In genomic region chr14:24678801-24679247, GRCh38 we compare ENCODE assay signal across 1 cellular context.
A peak's percentile ranks its signal among the peaks of the same experiment; 100 is the strongest.
TF ChIP-seq lines count a peak whose summit lies in the region.

No MANE protein-coding gene starts in this region.

TF ChIP-seq in HepG2, 621 proteins besides CTCF, POLR2A, EP300 and RAD21 (continued from another document and continues in another):
- no peak for TF ChIP-seq PBX2 (CRISPR knock-in tag; IDR thresholded peaks at IDR 0.05)
- TF ChIP-seq NR1H2 (CRISPR knock-in tag; IDR thresholded peaks at IDR 0.05; ENCODE audit: borderline replicate concordance, low read depth): no peak
- TF ChIP-seq SALL2 (CRISPR knock-in tag; IDR thresholded peaks at IDR 0.05): no peak
- TF ChIP-seq SRSF4 (IDR thresholded peaks at IDR 0.05; ENCODE audit: low read depth, low read length, poor library complexity, severe bottlenecking): no peak
- no peak for TF ChIP-seq CENPT (CRISPR knock-in tag; IDR thresholded peaks at IDR 0.05; ENCODE audit: low read depth)
- no peak for TF ChIP-seq MTA3 (CRISPR knock-in tag; IDR thresholded peaks at IDR 0.05)
- no peak for TF ChIP-seq REXO4 (CRISPR knock-in tag; IDR thresholded peaks at IDR 0.05; ENCODE audit: borderline replicate concordance)
- no peak for TF ChIP-seq ZC3H13 (CRISPR knock-in tag; IDR thresholded peaks at IDR 0.05)
- TF ChIP-seq MZF1 (CRISPR knock-in tag; IDR thresholded peaks at IDR 0.05; ENCODE audit: borderline replicate concordance): no peak
- no peak for TF ChIP-seq ZNF776 (CRISPR knock-in tag; IDR thresholded peaks at IDR 0.05)
- TF ChIP-seq SRF (IDR thresholded peaks at IDR 0.05; ENCODE audit: low read depth, low read length): peak; percentile 28; the same call in 1 of the 2 replicates
- no peak for TF ChIP-seq ZBTB40 (IDR thresholded peaks at IDR 0.05)
- TF ChIP-seq ZBTB40 (CRISPR knock-in tag; IDR thresholded peaks at IDR 0.05): no peak
- TF ChIP-seq KLF6 (CRISPR knock-in tag; IDR thresholded peaks at IDR 0.05): peak; percentile 63; the same call in 1 of the 2 replicates
- TF ChIP-seq ZNF124 (CRISPR knock-in tag; IDR thresholded peaks at IDR 0.05): peak; percentile 90; the same call in 1 of the 2 replicates
- TF ChIP-seq RXRB (CRISPR knock-in tag; IDR thresholded peaks at IDR 0.05; ENCODE audit: borderline replicate concordance): no peak
- TF ChIP-seq ZNF432 (CRISPR knock-in tag; IDR thresholded peaks at IDR 0.05; ENCODE audit: borderline replicate concordance): no peak
- TF ChIP-seq ZNF3 (CRISPR knock-in tag; IDR thresholded peaks at IDR 0.05): peak; percentile 68; the same call in 1 of the 2 replicates
- TF ChIP-seq POLR2G (IDR thresholded peaks at IDR 0.05; ENCODE audit: low read depth, low read length): no peak
- TF ChIP-seq HCFC1 (IDR thresholded peaks at IDR 0.05; ENCODE audit: low read depth, low read length): no peak
- peak; percentile 25; the same call in 1 of the 2 replicates for TF ChIP-seq HDAC1 (CRISPR knock-in tag; IDR thresholded peaks at IDR 0.05)
- TF ChIP-seq HMG20A (CRISPR knock-in tag; IDR thresholded peaks at IDR 0.05; ENCODE audit: borderline replicate concordance): no peak
- TF ChIP-seq ZNF660 (CRISPR knock-in tag; IDR thresholded peaks at IDR 0.05; ENCODE audit: borderline replicate concordance, low read depth): no peak
- no peak for TF ChIP-seq ZMAT3 (CRISPR knock-in tag; conservative IDR thresholded peaks at IDR 0.05)
- no peak for TF ChIP-seq HOXD1 (CRISPR knock-in tag; IDR thresholded peaks at IDR 0.05)
- TF ChIP-seq, protein P1, sequence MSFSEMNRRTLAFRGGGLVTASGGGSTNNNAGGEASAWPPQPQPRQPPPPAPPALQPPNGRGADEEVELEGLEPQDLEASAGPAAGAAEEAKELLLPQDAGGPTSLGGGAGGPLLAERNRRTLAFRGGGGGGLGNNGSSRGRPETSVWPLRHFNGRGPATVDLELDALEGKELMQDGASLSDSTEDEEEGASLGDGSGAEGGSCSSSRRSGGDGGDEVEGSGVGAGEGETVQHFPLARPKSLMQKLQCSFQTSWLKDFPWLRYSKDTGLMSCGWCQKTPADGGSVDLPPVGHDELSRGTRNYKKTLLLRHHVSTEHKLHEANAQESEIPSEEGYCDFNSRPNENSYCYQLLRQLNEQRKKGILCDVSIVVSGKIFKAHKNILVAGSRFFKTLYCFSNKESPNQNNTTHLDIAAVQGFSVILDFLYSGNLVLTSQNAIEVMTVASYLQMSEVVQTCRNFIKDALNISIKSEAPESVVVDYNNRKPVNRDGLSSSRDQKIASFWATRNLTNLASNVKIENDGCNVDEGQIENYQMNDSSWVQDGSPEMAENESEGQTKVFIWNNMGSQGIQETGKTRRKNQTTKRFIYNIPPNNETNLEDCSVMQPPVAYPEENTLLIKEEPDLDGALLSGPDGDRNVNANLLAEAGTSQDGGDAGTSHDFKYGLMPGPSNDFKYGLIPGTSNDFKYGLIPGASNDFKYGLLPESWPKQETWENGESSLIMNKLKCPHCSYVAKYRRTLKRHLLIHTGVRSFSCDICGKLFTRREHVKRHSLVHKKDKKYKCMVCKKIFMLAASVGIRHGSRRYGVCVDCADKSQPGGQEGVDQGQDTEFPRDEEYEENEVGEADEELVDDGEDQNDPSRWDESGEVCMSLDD (CRISPR knock-in tag; IDR thresholded peaks at IDR 0.05; ENCODE audit: borderline replicate concordance): no peak
- TF ChIP-seq ZBTB21 (CRISPR knock-in tag; IDR thresholded peaks at IDR 0.05): no peak
- TF ChIP-seq SP2 (CRISPR knock-in tag; IDR thresholded peaks at IDR 0.05): no peak
- TF ChIP-seq BHLHE40 (IDR thresholded peaks at IDR 0.05; ENCODE audit: low read length): no peak
- peak; percentile 66; the same call in 1 of the 2 replicates for TF ChIP-seq ZNF24 (IDR thresholded peaks at IDR 0.05)
- no peak for TF ChIP-seq TIGD3 (CRISPR knock-in tag; IDR thresholded peaks at IDR 0.05; ENCODE audit: borderline replicate concordance)
- TF ChIP-seq ZNF7 (CRISPR knock-in tag; IDR thresholded peaks at IDR 0.05): no peak
- TF ChIP-seq AHDC1 (CRISPR knock-in tag; IDR thresholded peaks at IDR 0.05; ENCODE audit: borderline replicate concordance): no peak
- TF ChIP-seq AHR (CRISPR knock-in tag; IDR thresholded peaks at IDR 0.05): no peak
- TF ChIP-seq ZFP82 (CRISPR knock-in tag; IDR thresholded peaks at IDR 0.05; ENCODE audit: borderline replicate concordance): no peak
- TF ChIP-seq DPF2 (CRISPR knock-in tag; IDR thresholded peaks at IDR 0.05; ENCODE audit: borderline replicate concordance, low read depth): no peak
- TF ChIP-seq TBX3 (IDR thresholded peaks at IDR 0.05; ENCODE audit: borderline replicate concordance): no peak
- 0 out of 2 replicates have a peak, but pooled peaks have one; percentile 61 for TF ChIP-seq ZNF280D (CRISPR knock-in tag; IDR thresholded peaks at IDR 0.05)
- TF ChIP-seq ERF (CRISPR knock-in tag; IDR thresholded peaks at IDR 0.05): peak; percentile 88; the same call in 1 of the 2 replicates
- TF ChIP-seq ZNF616 (CRISPR knock-in tag; IDR thresholded peaks at IDR 0.05; ENCODE audit: low read depth): no peak
